Comparison of ENCODE assay signal across 1 cellular context in the genomic region with DNA sequence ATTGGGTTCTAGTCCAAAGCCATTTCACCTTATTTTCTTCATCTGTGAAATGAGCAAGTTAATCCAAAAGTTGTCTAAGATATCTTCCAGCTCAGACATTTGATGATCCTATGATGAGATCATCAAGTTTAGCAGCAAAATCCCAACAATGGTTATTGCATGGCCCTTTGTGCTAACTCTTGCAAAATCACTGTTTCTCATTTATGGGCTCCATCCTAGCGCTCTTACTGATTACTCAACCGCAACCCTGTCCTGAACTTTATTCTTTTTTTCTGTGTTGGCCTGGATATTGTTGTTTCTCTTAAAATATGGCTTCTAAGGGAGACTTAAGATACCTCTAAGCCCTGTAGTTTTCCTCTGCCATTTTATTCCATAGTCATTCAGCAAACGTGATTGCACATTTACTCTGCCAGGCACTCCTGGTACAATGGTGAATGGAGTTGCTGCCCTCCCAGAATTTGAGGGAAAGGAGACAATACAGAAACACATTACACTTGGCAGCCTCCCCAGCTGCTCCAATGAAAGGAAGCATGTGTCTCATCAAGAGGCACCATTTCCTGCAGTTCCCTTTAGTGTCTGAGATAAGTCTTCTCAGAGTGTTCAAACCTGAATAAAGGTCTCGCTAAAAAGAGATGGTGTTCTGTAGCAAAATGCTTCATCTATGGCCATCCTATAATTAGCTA.
TF ChIP-seq lines count a peak whose summit lies in the region.

No MANE protein-coding gene starts in this region.

TF ChIP-seq in GM23338, 12 proteins besides CTCF, POLR2A, EP300 and RAD21 (continued from another document):
- TF ChIP-seq, protein P1, sequence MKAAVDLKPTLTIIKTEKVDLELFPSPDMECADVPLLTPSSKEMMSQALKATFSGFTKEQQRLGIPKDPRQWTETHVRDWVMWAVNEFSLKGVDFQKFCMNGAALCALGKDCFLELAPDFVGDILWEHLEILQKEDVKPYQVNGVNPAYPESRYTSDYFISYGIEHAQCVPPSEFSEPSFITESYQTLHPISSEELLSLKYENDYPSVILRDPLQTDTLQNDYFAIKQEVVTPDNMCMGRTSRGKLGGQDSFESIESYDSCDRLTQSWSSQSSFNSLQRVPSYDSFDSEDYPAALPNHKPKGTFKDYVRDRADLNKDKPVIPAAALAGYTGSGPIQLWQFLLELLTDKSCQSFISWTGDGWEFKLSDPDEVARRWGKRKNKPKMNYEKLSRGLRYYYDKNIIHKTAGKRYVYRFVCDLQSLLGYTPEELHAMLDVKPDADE (IDR thresholded peaks at IDR 0.05) = no peak
- TF ChIP-seq ZNF114 (CRISPR knock-in tag; IDR thresholded peaks at IDR 0.05) = no peak
- TF ChIP-seq JUNB (IDR thresholded peaks at IDR 0.05; ENCODE audit: unreplicated experiment) = no peak
- no peak for TF ChIP-seq ZNF331 (CRISPR knock-in tag; IDR thresholded peaks at IDR 0.05; ENCODE audit: low read depth)
- TF ChIP-seq, protein P2, sequence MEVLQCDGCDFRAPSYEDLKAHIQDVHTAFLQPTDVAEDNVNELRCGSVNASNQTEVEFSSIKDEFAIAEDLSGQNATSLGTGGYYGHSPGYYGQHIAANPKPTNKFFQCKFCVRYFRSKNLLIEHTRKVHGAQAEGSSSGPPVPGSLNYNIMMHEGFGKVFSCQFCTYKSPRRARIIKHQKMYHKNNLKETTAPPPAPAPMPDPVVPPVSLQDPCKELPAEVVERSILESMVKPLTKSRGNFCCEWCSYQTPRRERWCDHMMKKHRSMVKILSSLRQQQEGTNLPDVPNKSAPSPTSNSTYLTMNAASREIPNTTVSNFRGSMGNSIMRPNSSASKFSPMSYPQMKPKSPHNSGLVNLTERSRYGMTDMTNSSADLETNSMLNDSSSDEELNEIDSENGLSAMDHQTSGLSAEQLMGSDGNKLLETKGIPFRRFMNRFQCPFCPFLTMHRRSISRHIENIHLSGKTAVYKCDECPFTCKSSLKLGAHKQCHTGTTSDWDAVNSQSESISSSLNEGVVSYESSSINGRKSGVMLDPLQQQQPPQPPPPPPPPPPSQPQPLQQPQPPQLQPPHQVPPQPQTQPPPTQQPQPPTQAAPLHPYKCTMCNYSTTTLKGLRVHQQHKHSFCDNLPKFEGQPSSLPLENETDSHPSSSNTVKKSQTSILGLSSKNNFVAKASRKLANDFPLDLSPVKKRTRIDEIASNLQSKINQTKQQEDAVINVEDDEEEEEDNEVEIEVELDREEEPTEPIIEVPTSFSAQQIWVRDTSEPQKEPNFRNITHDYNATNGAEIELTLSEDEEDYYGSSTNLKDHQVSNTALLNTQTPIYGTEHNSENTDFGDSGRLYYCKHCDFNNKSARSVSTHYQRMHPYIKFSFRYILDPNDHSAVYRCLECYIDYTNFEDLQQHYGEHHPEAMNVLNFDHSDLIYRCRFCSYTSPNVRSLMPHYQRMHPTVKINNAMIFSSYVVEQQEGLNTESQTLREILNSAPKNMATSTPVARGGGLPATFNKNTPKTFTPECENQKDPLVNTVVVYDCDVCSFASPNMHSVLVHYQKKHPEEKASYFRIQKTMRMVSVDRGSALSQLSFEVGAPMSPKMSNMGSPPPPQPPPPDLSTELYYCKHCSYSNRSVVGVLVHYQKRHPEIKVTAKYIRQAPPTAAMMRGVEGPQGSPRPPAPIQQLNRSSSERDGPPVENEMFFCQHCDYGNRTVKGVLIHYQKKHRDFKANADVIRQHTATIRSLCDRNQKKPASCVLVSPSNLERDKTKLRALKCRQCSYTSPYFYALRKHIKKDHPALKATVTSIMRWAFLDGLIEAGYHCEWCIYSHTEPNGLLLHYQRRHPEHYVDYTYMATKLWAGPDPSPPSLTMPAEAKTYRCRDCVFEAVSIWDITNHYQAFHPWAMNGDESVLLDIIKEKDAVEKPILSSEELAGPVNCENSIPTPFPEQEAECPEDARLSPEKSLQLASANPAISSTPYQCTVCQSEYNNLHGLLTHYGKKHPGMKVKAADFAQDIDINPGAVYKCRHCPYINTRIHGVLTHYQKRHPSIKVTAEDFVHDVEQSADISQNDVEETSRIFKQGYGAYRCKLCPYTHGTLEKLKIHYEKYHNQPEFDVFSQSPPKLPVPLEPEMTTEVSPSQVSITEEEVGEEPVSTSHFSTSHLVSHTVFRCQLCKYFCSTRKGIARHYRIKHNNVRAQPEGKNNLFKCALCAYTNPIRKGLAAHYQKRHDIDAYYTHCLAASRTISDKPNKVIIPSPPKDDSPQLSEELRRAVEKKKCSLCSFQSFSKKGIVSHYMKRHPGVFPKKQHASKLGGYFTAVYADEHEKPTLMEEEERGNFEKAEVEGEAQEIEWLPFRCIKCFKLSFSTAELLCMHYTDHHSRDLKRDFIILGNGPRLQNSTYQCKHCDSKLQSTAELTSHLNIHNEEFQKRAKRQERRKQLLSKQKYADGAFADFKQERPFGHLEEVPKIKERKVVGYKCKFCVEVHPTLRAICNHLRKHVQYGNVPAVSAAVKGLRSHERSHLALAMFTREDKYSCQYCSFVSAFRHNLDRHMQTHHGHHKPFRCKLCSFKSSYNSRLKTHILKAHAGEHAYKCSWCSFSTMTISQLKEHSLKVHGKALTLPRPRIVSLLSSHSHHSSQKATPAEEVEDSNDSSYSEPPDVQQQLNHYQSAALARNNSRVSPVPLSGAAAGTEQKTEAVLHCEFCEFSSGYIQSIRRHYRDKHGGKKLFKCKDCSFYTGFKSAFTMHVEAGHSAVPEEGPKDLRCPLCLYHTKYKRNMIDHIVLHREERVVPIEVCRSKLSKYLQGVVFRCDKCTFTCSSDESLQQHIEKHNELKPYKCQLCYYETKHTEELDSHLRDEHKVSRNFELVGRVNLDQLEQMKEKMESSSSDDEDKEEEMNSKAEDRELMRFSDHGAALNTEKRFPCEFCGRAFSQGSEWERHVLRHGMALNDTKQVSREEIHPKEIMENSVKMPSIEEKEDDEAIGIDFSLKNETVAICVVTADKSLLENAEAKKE (CRISPR knock-in tag; IDR thresholded peaks at IDR 0.05) = no peak
